21 cellular contexts compared by ENCODE assay signal in genomic region chr11:69877235-69877634, GRCh38. TPM values are rescaled to one million over a fixed set of nuclear protein-coding genes. Genes with fewer than 3 reads are reported as not detected.
"Had no signal": no experiment of that assay in that cellular context is flagged by ENCODE, and none has a peak within 500 bp of the region (broad histone marks: within the 10 kb centered on the region; RNA-seq: fewer than 3 reads in every experiment).

No MANE protein-coding gene starts in this region.

- H3K4me3 Mint-ChIP-seq: activated CD4-positive, alpha-beta T cell treated with anti-CD3 and anti-CD28 coated beads, Interleukin-2, amount 10 ng/mL, durations not matched to agents 24 days and 14 days; activated CD8-positive, alpha-beta T cell treated with anti-CD3 and anti-CD28 coated beads, Interleukin-2, amount 10 ng/mL, durations not matched to agents 7 days and 5 days; naive B cell; stimulated activated naive CD8-positive, alpha-beta T cell treated with anti-CD3 and anti-CD28 coated beads, Interleukin-15, Interleukin-2, amounts not matched to agents 100 ng/mL and 50 ng/mL, for 24 hours; type B pancreatic cell had no signal

- H3K4me3 ChIP-seq: esophagus muscularis mucosa, suprapubic skin had no signal

- ATAC-seq: activated CD8-positive, alpha-beta T cell treated with anti-CD3 and anti-CD28 coated beads, Interleukin-2, amount 10 ng/mL, durations not matched to agents 7 days and 5 days had no signal

- H3K4me1 Mint-ChIP-seq: activated CD4-positive, alpha-beta T cell treated with anti-CD3 and anti-CD28 coated beads, Interleukin-2, amount 10 ng/mL, durations not matched to agents 24 days and 14 days had no signal

- H3K27me3 Mint-ChIP-seq: activated CD4-positive, alpha-beta T cell treated with anti-CD3 and anti-CD28 coated beads, Interleukin-2, amount 10 ng/mL, durations not matched to agents 24 days and 14 days; stimulated activated naive CD8-positive, alpha-beta T cell treated with anti-CD3 and anti-CD28 coated beads, Interleukin-15, Interleukin-2, amounts not matched to agents 100 ng/mL and 50 ng/mL, for 24 hours had no signal

- DNase-seq: activated CD4-positive, alpha-beta T cell treated with anti-CD3 and anti-CD28 coated beads, Interleukin-2, amount 10 ng/mL, durations not matched to agents 24 days and 14 days; activated CD8-positive, alpha-beta T cell treated with anti-CD3 and anti-CD28 coated beads, Interleukin-2, amount 10 ng/mL, durations not matched to agents 7 days and 5 days; activated naive CD4-positive, alpha-beta T cell treated with anti-CD3 and anti-CD28 coated beads, Interleukin-2, amount 50 U/mL, for 16 hours; activated T-cell treated with anti-CD3 and anti-CD28 coated beads for 4 hours; hippocampal formation; kidney glomerular epithelial cell; naive B cell; SHP77 treated with DMSO at 0.1 percent for 48 hours; small intestine had no signal

- H3K4me1 ChIP-seq: esophagus muscularis mucosa, suprapubic skin had no signal

- H3K36me3 Mint-ChIP-seq: type B pancreatic cell had no signal

- H3K9me3 ChIP-seq: neutrophil, suprapubic skin had no signal

- H3K9me3 Mint-ChIP-seq: activated CD4-positive, alpha-beta T cell treated with anti-CD3 and anti-CD28 coated beads, Interleukin-2, amount 10 ng/mL, durations not matched to agents 24 days and 14 days; activated T-helper 2 cell treated with anti-CD3 and anti-CD28 coated beads, Interferon-gamma antibody, Interleukin-2, Interleukin-4, amounts not matched to agents 10 μg/mL and 5 μg/mL and 100 μg/mL, durations not matched to agents 14 hours and 24 hours and 36 hours; naive B cell; stimulated activated naive CD8-positive, alpha-beta T cell treated with anti-CD3 and anti-CD28 coated beads, Interleukin-15, Interleukin-2, amounts not matched to agents 100 ng/mL and 50 ng/mL, for 24 hours had no signal

- H3K36me3 ChIP-seq: esophagus muscularis mucosa, neutrophil, suprapubic skin had no signal

- H3K27ac ChIP-seq: esophagus muscularis mucosa, neutrophil, suprapubic skin, VCaP had no signal

- H3K27ac Mint-ChIP-seq: activated CD4-positive, alpha-beta T cell treated with anti-CD3 and anti-CD28 coated beads, Interleukin-2, amount 10 ng/mL, durations not matched to agents 24 days and 14 days; activated CD8-positive, alpha-beta T cell treated with anti-CD3 and anti-CD28 coated beads, Interleukin-2, amount 10 ng/mL, durations not matched to agents 7 days and 5 days; activated T-helper 2 cell treated with anti-CD3 and anti-CD28 coated beads, Interferon-gamma antibody, Interleukin-2, Interleukin-4, amounts not matched to agents 10 μg/mL and 5 μg/mL and 100 μg/mL, durations not matched to agents 14 hours and 24 hours and 36 hours; naive B cell; stimulated activated naive CD8-positive, alpha-beta T cell treated with anti-CD3 and anti-CD28 coated beads, Interleukin-15, Interleukin-2, amounts not matched to agents 100 ng/mL and 50 ng/mL, for 24 hours; type B pancreatic cell had no signal

RNA-seq across cellular contexts. Expression of gene FGF3, which starts 58.0 kb away (rescaled TPM):
- total RNA-seq: activated CD4-positive, alpha-beta T cell treated with anti-CD3 and anti-CD28 coated beads, Interleukin-2, amount 10 ng/mL, durations not matched to agents 24 days and 14 days; activated CD8-positive, alpha-beta T cell treated with anti-CD3 and anti-CD28 coated beads, Interleukin-2, amount 10 ng/mL, durations not matched to agents 7 days and 5 days; activated T-helper 2 cell treated with anti-CD3 and anti-CD28 coated beads, Interferon-gamma antibody, Interleukin-2, Interleukin-4, amounts not matched to agents 10 μg/mL and 5 μg/mL and 100 μg/mL, durations not matched to agents 14 hours and 24 hours and 36 hours; esophagus muscularis mucosa; glomerular endothelial cell; lung microvascular endothelial cell; mononuclear cell; suprapubic skin; T-helper 1 cell treated with Interleukin-12 subunit alpha and Interleukin-12 subunit beta and Interleukin-4 antibody, amounts not matched to agents 30 ng/mL and 1 ng/mL, for 36 hours had no signal
- polyA plus RNA-seq: adipose tissue, small intestine had no signal
